8 cellular contexts compared by ENCODE assay signal in genomic region chr17:49788443-49789277, GRCh38. TPM values are rescaled to one million over a fixed set of nuclear protein-coding genes. Genes with fewer than 3 reads are reported as not detected.
DNase-seq lines count a peak whose midpoint lies in the region; ATAC-seq and TF ChIP-seq lines count a peak whose summit lies in the region.

KAT7 (plus strand) TSS chr17:49788681; CDS start chr17:49788835, 154 bp downstream.

- H3K79me2 ChIP-seq in PC-9 (ENCODE audit: low read depth) = peaks cover 41% of the 10 kb centered on the region

- H3K4me3 ChIP-seq in Jurkat, Clone E6-1 (ENCODE audit: low read length) = peak within 1 kb of the TSS; percentile 97
- peak within 1 kb of the TSS; percentile 88 for H3K4me3 ChIP-seq in PC-9
- peak within 1 kb of the TSS; percentile 96 for H3K4me3 ChIP-seq in mucosa of descending colon

- TSS peak; percentile 82 for BruUV-seq in PC-9 (replicated peaks; lab: Mats Ljungman, UMichigan)

- peak within 1 kb of the TSS; percentile 91 for H3K27ac ChIP-seq in PC-9
- H3K27ac ChIP-seq in epithelial cell of prostate = peak within 1 kb of the TSS; percentile 91

- DNase-seq in DMS153 (lab: John Stamatoyannopoulos, UW) (peak; percentile 99), PC-9 (peak; percentile 98 to 99), epithelial cell of prostate (ENCODE audit: low read depth, low spot score) (peak; percentile 96), mucosa of descending colon (peak; percentile 99)
- DNase-seq in Jurkat, Clone E6-1 (ENCODE audit: low read depth, low spot score) = peak; percentile 100
- DNase-seq in activated T-cell treated with anti-CD3 and anti-CD28 coated beads, Interleukin-2, amount 50 U/mL, for 1 hour = peak; percentile 96
- peak; percentile 97 for DNase-seq in stimulated activated CD8-positive, alpha-beta memory T cell treated with anti-CD3 and anti-CD28 coated beads, Interleukin-4, amount 100 ng/mL, for 24 hours (ENCODE audit: low read depth)

- peaks cover 43% of the 10 kb centered on the region for H4K20me1 ChIP-seq in PC-9 (ENCODE audit: insufficient read depth)

- CTCF ChIA-PET in PC-9 (lab: Charles Lee) = no interaction called here

- no peaks in the 10 kb centered on the region; the same call in 1 of the 2 replicates for H3F3A ChIP-seq in PC-9 (ENCODE audit: insufficient read depth, low read depth)

- H3K36me3 ChIP-seq in PC-9 (ENCODE audit: low read depth) = peaks cover 18% of the 10 kb centered on the region
- no peaks in the 10 kb centered on the region for H3K36me3 ChIP-seq in mucosa of descending colon (ENCODE audit: low read depth)

- H3K27me3 ChIP-seq in PC-9 (ENCODE audit: insufficient read depth, low read depth) = no peaks in the 10 kb centered on the region

- 0 out of 2 replicates have a peak, but pooled peaks have one; percentile 19 for TF ChIP-seq CTCF in PC-9 (conservative IDR thresholded peaks at IDR 0.05)
- TF ChIP-seq CTCF in mucosa of descending colon (IDR thresholded peaks at IDR 0.05) = no peak

- H2AFZ ChIP-seq in PC-9 = peak within 1 kb of the TSS; percentile 94

- peaks cover 24% of the 10 kb centered on the region for H3K4me1 ChIP-seq in PC-9 (replicated peaks; ENCODE audit: insufficient read depth)
- H3K4me1 ChIP-seq in mucosa of descending colon (ENCODE audit: low read depth) = peaks cover 25% of the 10 kb centered on the region

- no peaks in the 10 kb centered on the region for H3K9me2 ChIP-seq in PC-9 (ENCODE audit: insufficient read depth)

- peak within 1 kb of the TSS; percentile 98 for H3K4me2 ChIP-seq in PC-9

- ATAC-seq in GM21619 (IDR thresholded peaks at IDR 0.05; ENCODE audit: unreplicated experiment) (peak; percentile 85), mucosa of descending colon (peak; percentile 95)

- H3K9me3 ChIP-seq in PC-9 (ENCODE audit: insufficient read depth, low read depth) (no peaks in the 10 kb centered on the region), mucosa of descending colon (no peaks in the 10 kb centered on the region)

- POLR2A ChIA-PET in PC-9 (lab: Charles Lee; ENCODE audit: unreplicated experiment) = interaction anchor here (0.6 to 1.0 kb wide), 6 partner anchors 24 to 596 kb away, joined by 3 to 7 read pairs (median 4); partner anchors contain the start of gene FAM117A

- intact Hi-C loops in PC-9 (cut with micrococcal nuclease; ENCODE audit: unreplicated experiment) (loop anchor here (1.0 to 10.0 kb wide), 3 partner anchors 24 to 214 kb away; partner anchors contain the start of genes FAM117A and NXPH3), mucosa of descending colon (cut with DNase I, micrococcal nuclease) (no loop called here)

RNA-seq across cellular contexts. Expression of gene KAT7, which starts in this region (rescaled TPM):
- 53.9 TPM for polyA plus RNA-seq in Jurkat, Clone E6-1 (2012; ENCODE audit: insufficient read depth, insufficient read length)
- total RNA-seq in PC-9 (2021) = 41.6 and 57.0 TPM in 2 replicates
- 10 to 100 TPM; 43.7 to 73.4 (median 59.7) TPM for total RNA-seq in mucosa of descending colon

Comparison
In these comparisons a context has a peak if more than half of its experiments do, and no peak if none do; other contexts are left out.
1. Peak in every context shown above with its lines: DNase-seq, ATAC-seq, H3K4me3 ChIP-seq and H3K27ac ChIP-seq.